In the genomic region with DNA sequence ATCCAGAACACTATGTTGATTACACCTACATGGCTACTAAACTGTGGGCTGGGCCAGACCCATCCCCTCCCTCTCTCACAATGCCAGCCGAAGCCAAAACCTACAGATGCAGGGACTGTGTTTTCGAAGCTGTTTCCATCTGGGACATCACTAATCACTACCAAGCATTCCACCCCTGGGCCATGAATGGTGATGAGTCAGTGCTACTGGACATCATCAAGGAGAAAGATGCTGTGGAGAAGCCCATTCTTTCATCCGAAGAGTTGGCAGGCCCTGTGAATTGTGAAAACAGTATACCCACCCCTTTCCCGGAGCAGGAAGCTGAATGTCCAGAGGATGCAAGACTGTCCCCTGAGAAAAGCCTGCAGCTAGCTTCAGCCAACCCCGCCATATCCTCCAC, we compare ENCODE assay signal across 18 cellular contexts.
A peak's percentile ranks its signal among the peaks of the same experiment; 100 is the strongest.
DNase-seq lines count a peak whose midpoint lies in the region; ATAC-seq and TF ChIP-seq lines count a peak whose summit lies in the region.
"Had no signal": no experiment of that assay in that cellular context is flagged by ENCODE, and none has a peak within 500 bp of the region (broad histone marks: within the 10 kb centered on the region; RNA-seq: fewer than 3 reads in every experiment).

No MANE protein-coding gene starts in this region.

- POLR2A ChIA-PET in activated CD8-positive, alpha-beta T cell treated with anti-CD3 and anti-CD28 coated beads, Interleukin-2, amount 10 ng/mL, durations not matched to agents 7 days and 5 days (lab: Charles Lee) = no interaction called here

- peak; percentile 27 for DNase-seq in GM23248
- DNase-seq in ecto neural progenitor cell (ENCODE audit: low spot score) = peak; percentile 16
- DNase-seq in fibroblast of villous mesenchyme (ENCODE audit: low read depth) = peak; percentile 32
- DNase-seq in activated CD8-positive, alpha-beta T cell treated with anti-CD3 and anti-CD28 coated beads, Interleukin-2, amount 10 ng/mL, durations not matched to agents 7 days and 5 days = no peak
- no peak for DNase-seq in lower leg skin (ENCODE audit: low spot score in 2 of 2)
- DNase-seq in NCI-H774 (lab: John Stamatoyannopoulos, UW) = no peak
- DNase-seq: ACHN; BE2C; CD4-positive, CD25-positive, alpha-beta regulatory T cell; COR-L47; GF-D8; KBM-7; NCI-H1105; NCI-H2081; OCI-M1; SHP77 had no signal

- H3K27me3 Mint-ChIP-seq in activated CD8-positive, alpha-beta T cell treated with anti-CD3 and anti-CD28 coated beads, Interleukin-2, amount 10 ng/mL, durations not matched to agents 7 days and 5 days (ENCODE audit: low read depth) = no peaks in the 10 kb centered on the region
- H3K27me3 Mint-ChIP-seq: CD4-positive, CD25-positive, alpha-beta regulatory T cell had no signal

- 91 to 97% methylated on average over 5 of the region's 5 CpGs for WGBS in GM23248 (ENCODE audit: low coverage in 1 of 2, low lambda C conversion rate in 2 of 2, missing lambda C conversion rate in 2 of 2), 2 experiments
- 90 to 91% methylated on average over 5 of the region's 5 CpGs for WGBS in lower leg skin, 2 donors

- no peaks in the 10 kb centered on the region for H3K9me2 ChIP-seq in GM23248 (ENCODE audit: insufficient read depth)

- no peaks in the 10 kb centered on the region for H3K4me1 ChIP-seq in GM23248 (ENCODE audit: insufficient read depth)
- H3K4me1 ChIP-seq: BE2C had no signal

- H3K9ac ChIP-seq in GM23248 = no peak overlapping the region

- no peaks in the 10 kb centered on the region for H3K27me3 ChIP-seq in GM23248 (replicated peaks; ENCODE audit: insufficient read depth)
- H3K27me3 ChIP-seq: BE2C had no signal

- H3K4me3 Mint-ChIP-seq in activated CD8-positive, alpha-beta T cell treated with anti-CD3 and anti-CD28 coated beads, Interleukin-2, amount 10 ng/mL, durations not matched to agents 7 days and 5 days = no peak overlapping the region
- H3K4me3 Mint-ChIP-seq: CD4-positive, CD25-positive, alpha-beta regulatory T cell had no signal

- CTCF ChIA-PET in activated CD8-positive, alpha-beta T cell treated with anti-CD3 and anti-CD28 coated beads, Interleukin-2, amount 10 ng/mL, durations not matched to agents 7 days and 5 days (lab: Charles Lee) = no interaction called here

- in situ Hi-C loops in GM23248 (cut with MboI) = no loop called here

- H3K9me3 ChIP-seq in GM23248 (ENCODE audit: low read depth) = no peaks in the 10 kb centered on the region
- H3K9me3 ChIP-seq: BE2C had no signal

- H3K27ac Mint-ChIP-seq in activated CD8-positive, alpha-beta T cell treated with anti-CD3 and anti-CD28 coated beads, Interleukin-2, amount 10 ng/mL, durations not matched to agents 7 days and 5 days = no peak overlapping the region
- H3K27ac Mint-ChIP-seq: CD4-positive, CD25-positive, alpha-beta regulatory T cell had no signal

- H3K4me3 ChIP-seq in GM23248 (no peak overlapping the region), fibroblast of villous mesenchyme (ENCODE audit: low read depth, low read length) (no peak overlapping the region), lower leg skin (ENCODE audit: low read depth, poor library complexity, severe bottlenecking) (no peak overlapping the region)
- H3K4me3 ChIP-seq: SK-N-MC had no signal

- H4K20me1 ChIP-seq in GM23248 (ENCODE audit: insufficient read depth) = no peaks in the 10 kb centered on the region

- no peak overlapping the region for H2AFZ ChIP-seq in GM23248

- no peaks in the 10 kb centered on the region for H3K36me3 ChIP-seq in GM23248 (ENCODE audit: low read depth)

- no peak overlapping the region for H3K27ac ChIP-seq in GM23248
- H3K27ac ChIP-seq: SK-N-MC had no signal

- TF ChIP-seq POLR2A in lower leg skin (IDR thresholded peaks at IDR 0.05) = no peak

- no peaks in the 10 kb centered on the region for H3K79me2 ChIP-seq in GM23248 (ENCODE audit: insufficient read depth)

- no peaks in the 10 kb centered on the region for H3F3A ChIP-seq in GM23248 (ENCODE audit: insufficient read depth)

- no peaks in the 10 kb centered on the region for H3K4me1 Mint-ChIP-seq in activated CD8-positive, alpha-beta T cell treated with anti-CD3 and anti-CD28 coated beads, Interleukin-2, amount 10 ng/mL, durations not matched to agents 7 days and 5 days (ENCODE audit: low read depth)
- H3K4me1 Mint-ChIP-seq: CD4-positive, CD25-positive, alpha-beta regulatory T cell had no signal

- no peaks in the 10 kb centered on the region for H3K36me3 Mint-ChIP-seq in activated CD8-positive, alpha-beta T cell treated with anti-CD3 and anti-CD28 coated beads, Interleukin-2, amount 10 ng/mL, durations not matched to agents 7 days and 5 days (ENCODE audit: low read depth)
- H3K36me3 Mint-ChIP-seq: CD4-positive, CD25-positive, alpha-beta regulatory T cell had no signal

- no peak for TF ChIP-seq CTCF in fibroblast of villous mesenchyme (IDR thresholded peaks at IDR 0.05; ENCODE audit: insufficient read depth, low read depth, low read length)
- no peak for TF ChIP-seq CTCF in lower leg skin (IDR thresholded peaks at IDR 0.05)

- H3K4me2 ChIP-seq in GM23248 (ENCODE audit: unreplicated experiment) = no peak overlapping the region

- intact Hi-C loops in lower leg skin (cut with DNase I; ENCODE audit: low total_unique reads) = no loop called here

- ATAC-seq in activated CD8-positive, alpha-beta T cell treated with anti-CD3 and anti-CD28 coated beads, Interleukin-2, amount 10 ng/mL, durations not matched to agents 7 days and 5 days = no peak
- no peak for ATAC-seq in GM18907 (IDR thresholded peaks at IDR 0.05; ENCODE audit: unreplicated experiment)

- peaks cover 14% of the 10 kb centered on the region for H3K9me3 Mint-ChIP-seq in activated CD8-positive, alpha-beta T cell treated with anti-CD3 and anti-CD28 coated beads, Interleukin-2, amount 10 ng/mL, durations not matched to agents 7 days and 5 days (ENCODE audit: insufficient read depth)

Comparison
In these comparisons a context has a peak if more than half of its experiments do, and no peak if none do; other contexts are left out.
1. DNase-seq: peak in GM23248 (single experiment), ecto neural progenitor cell (single experiment) and fibroblast of villous mesenchyme (single experiment); none in activated CD8-positive, alpha-beta T cell treated with anti-CD3 and anti-CD28 coated beads, Interleukin-2, amount 10 ng/mL, durations not matched to agents 7 days and 5 days (single experiment), lower leg skin (0 of 2) and NCI-H774 (single experiment).